In the genomic region with DNA sequence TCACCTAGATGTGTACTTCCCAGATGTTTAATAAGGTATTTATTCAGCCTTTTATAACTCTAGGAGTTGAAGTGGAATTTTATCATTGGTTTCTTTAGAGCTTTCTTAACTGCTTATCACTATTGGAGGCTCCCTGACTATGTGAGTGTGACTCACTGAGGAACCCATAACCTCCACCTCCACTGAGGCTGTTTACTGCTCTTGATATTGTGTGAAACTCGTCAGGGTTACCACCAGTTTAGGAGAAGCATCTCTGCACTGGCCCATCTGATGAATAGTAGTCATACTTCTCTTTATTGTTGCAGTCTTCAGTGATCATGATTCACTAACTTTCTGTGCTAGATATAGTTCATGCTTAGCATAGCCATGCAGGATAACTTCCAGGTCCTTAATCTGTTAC, we compare ENCODE assay signal across 22 cellular contexts.
DNase-seq lines count a peak whose midpoint lies in the region; ATAC-seq, FAIRE-seq and TF ChIP-seq lines count a peak whose summit lies in the region.
"Had no signal": no experiment of that assay in that cellular context is flagged by ENCODE, and none has a peak within 500 bp of the region (broad histone marks: within the 10 kb centered on the region; RNA-seq: fewer than 3 reads in every experiment).

No MANE protein-coding gene starts in this region.

- H3K27me3 Mint-ChIP-seq in activated CD8-positive, alpha-beta T cell treated with anti-CD3 and anti-CD28 coated beads for 36 hours = no peaks in the 10 kb centered on the region
- no peaks in the 10 kb centered on the region for H3K27me3 Mint-ChIP-seq in activated CD8-positive, alpha-beta T cell treated with anti-CD3 and anti-CD28 coated beads, Interleukin-2, amount 10 ng/mL, durations not matched to agents 7 days and 5 days (ENCODE audit: low read depth)
- H3K27me3 Mint-ChIP-seq in HFFc6 (ENCODE audit: insufficient read depth) = no peaks in the 10 kb centered on the region
- H3K27me3 Mint-ChIP-seq: activated naive CD4-positive, alpha-beta T cell treated with anti-CD3 and anti-CD28 coated beads, Interleukin-2, amount 10 ng/mL, durations not matched to agents 7 days and 5 days; brain had no signal

- H3K36me3 ChIP-seq in GM12878 (ENCODE audit: control insufficient read depth in 2 of 2, insufficient read depth in 2 of 2, low read length in 1 of 2) (peaks cover 0 to 11% of the 10 kb centered on the region in 2 experiments), osteoblast (ENCODE audit: insufficient read depth, low read length) (peaks cover 6% of the 10 kb centered on the region), small intestine (ENCODE audit: control insufficient read depth in 2 of 2, insufficient read depth in 2 of 2, low read length in 2 of 2) (peaks cover 4 to 9% of the 10 kb centered on the region in 2 donors)

- 48% methylated on average over 1 of the region's 1 CpG for WGBS in GM12878 (ENCODE audit: insufficient coverage, insufficient replicate concordance, low lambda C conversion rate, missing lambda C conversion rate)
- WGBS in small intestine, 3 donors = 60 to 77% (median 68%) methylated on average over 1 of the region's 1 CpG

- POLR2A ChIA-PET in activated CD8-positive, alpha-beta T cell treated with anti-CD3 and anti-CD28 coated beads for 36 hours (lab: Charles Lee) = no interaction called here
- POLR2A ChIA-PET in activated CD8-positive, alpha-beta T cell treated with anti-CD3 and anti-CD28 coated beads, Interleukin-2, amount 10 ng/mL, durations not matched to agents 7 days and 5 days (lab: Charles Lee) = interaction anchor here (0.8 kb wide), 1 partner anchor 26 kb away, joined by 3 read pairs; no protein-coding TSS in a partner anchor
- POLR2A ChIA-PET in GM12878 (lab: Charles Lee) = no interaction called here

- CTCF ChIA-PET in activated CD8-positive, alpha-beta T cell treated with anti-CD3 and anti-CD28 coated beads for 36 hours (lab: Charles Lee) = interaction anchor here (1.4 kb wide), 1 partner anchor 658 kb away, joined by 7 read pairs; no protein-coding TSS in a partner anchor
- CTCF ChIA-PET in activated CD8-positive, alpha-beta T cell treated with anti-CD3 and anti-CD28 coated beads, Interleukin-2, amount 10 ng/mL, durations not matched to agents 7 days and 5 days (lab: Charles Lee) = no interaction called here
- CTCF ChIA-PET in GM12878 (lab: Yijun Ruan, JAX) = interaction anchor here (1.9 kb wide), 1 partner anchor 47 kb away, joined by 7 read pairs; no protein-coding TSS in a partner anchor

- H3K4me2 ChIP-seq in GM12878 (ENCODE audit: control insufficient read depth, insufficient read depth) = no peak overlapping the region
- H3K4me2 ChIP-seq in osteoblast (ENCODE audit: insufficient read depth, low read length) = no peak overlapping the region
- H3K4me2 ChIP-seq: A549, BLaER1 had no signal

- H3K9me3 Mint-ChIP-seq in activated CD8-positive, alpha-beta T cell treated with anti-CD3 and anti-CD28 coated beads for 36 hours = no peaks in the 10 kb centered on the region
- no peaks in the 10 kb centered on the region for H3K9me3 Mint-ChIP-seq in activated CD8-positive, alpha-beta T cell treated with anti-CD3 and anti-CD28 coated beads, Interleukin-2, amount 10 ng/mL, durations not matched to agents 7 days and 5 days (ENCODE audit: insufficient read depth)
- no peaks in the 10 kb centered on the region for H3K9me3 Mint-ChIP-seq in HFFc6
- H3K9me3 Mint-ChIP-seq: activated naive CD4-positive, alpha-beta T cell treated with anti-CD3 and anti-CD28 coated beads, Interleukin-2, amount 10 ng/mL, durations not matched to agents 7 days and 5 days; brain; immature natural killer cell had no signal

- peak; percentile 24 for DNase-seq in activated CD8-positive, alpha-beta T cell treated with anti-CD3 and anti-CD28 coated beads for 36 hours
- DNase-seq in activated CD8-positive, alpha-beta T cell treated with anti-CD3 and anti-CD28 coated beads, Interleukin-2, amount 10 ng/mL, durations not matched to agents 7 days and 5 days = no peak
- DNase-seq in HFFc6 (peak; percentile 19), GM12878 (ENCODE audit: low read depth, low spot score) (no peak), osteoblast (ENCODE audit: insufficient read length, low spot score, missing footprints) (peak; percentile 50), UCSD-AML1 (lab: John Stamatoyannopoulos, UW; ENCODE audit: unreplicated experiment) (no peak), left lobe of liver (ENCODE audit: low spot score) (no peak), small intestine (no peak)
- DNase-seq: activated CD8-positive, alpha-beta memory T cell treated with anti-CD3 and anti-CD28 coated beads, Interleukin-2, amount 50 U/mL, for 48 hours; activated naive CD4-positive, alpha-beta T cell treated with anti-CD3 and anti-CD28 coated beads, Interleukin-2, amount 10 ng/mL, durations not matched to agents 7 days and 5 days; heart right ventricle; immature natural killer cell; NCI-H1105; NCI-H524; stimulated activated CD4-positive, alpha-beta T cell treated with anti-CD3 and anti-CD28 coated beads, Interleukin-4, amount 100 ng/mL, for 4 hours; T-helper 9 cell had no signal

- H3K9ac ChIP-seq in GM12878 (ENCODE audit: control insufficient read depth, insufficient read depth, low read length) = no peak overlapping the region
- H3K9ac ChIP-seq: BLaER1 had no signal

- TF ChIP-seq RAD21 in GM12878 (IDR thresholded peaks at IDR 0.05; ENCODE audit: insufficient read depth, low read depth, low read length) = no peak

- SMC1A ChIA-PET in GM12878 (lab: Charles Lee; ENCODE audit: uncharacterized antibody, unreplicated experiment) = interaction anchor here (0.7 kb wide), 1 partner anchor 519 kb away, joined by 3 read pairs; no protein-coding TSS in a partner anchor

- H3K4me3 Mint-ChIP-seq in activated CD8-positive, alpha-beta T cell treated with anti-CD3 and anti-CD28 coated beads for 36 hours = no peak overlapping the region
- no peak overlapping the region for H3K4me3 Mint-ChIP-seq in activated CD8-positive, alpha-beta T cell treated with anti-CD3 and anti-CD28 coated beads, Interleukin-2, amount 10 ng/mL, durations not matched to agents 7 days and 5 days
- H3K4me3 Mint-ChIP-seq in HFFc6 = no peak overlapping the region
- H3K4me3 Mint-ChIP-seq: activated naive CD4-positive, alpha-beta T cell treated with anti-CD3 and anti-CD28 coated beads, Interleukin-2, amount 10 ng/mL, durations not matched to agents 7 days and 5 days; brain; immature natural killer cell had no signal

- TF ChIP-seq EP300 in GM12878 (IDR thresholded peaks at IDR 0.05; ENCODE audit: borderline replicate concordance in 1 of 2, control insufficient read depth in 1 of 2, low read depth in 2 of 2, low read length in 2 of 2) = no peak

- H2AFZ ChIP-seq in GM12878 (ENCODE audit: control insufficient read depth, low read depth, low read length) (no peak overlapping the region), osteoblast (ENCODE audit: low read length) (no peak overlapping the region)

- RAD21 ChIA-PET in GM12878 (lab: Charles Lee; ENCODE audit: unreplicated experiment) = interaction anchor here (0.9 kb wide), 1 partner anchor 48 kb away, joined by 3 read pairs; no protein-coding TSS in a partner anchor

- peak overlapping the region; percentile 30 for H3K27ac Mint-ChIP-seq in activated CD8-positive, alpha-beta T cell treated with anti-CD3 and anti-CD28 coated beads for 36 hours
- no peak overlapping the region for H3K27ac Mint-ChIP-seq in activated CD8-positive, alpha-beta T cell treated with anti-CD3 and anti-CD28 coated beads, Interleukin-2, amount 10 ng/mL, durations not matched to agents 7 days and 5 days
- no peak overlapping the region for H3K27ac Mint-ChIP-seq in HFFc6
- H3K27ac Mint-ChIP-seq: brain, immature natural killer cell had no signal

- TF ChIP-seq POLR2A in GM12878 (IDR thresholded peaks at IDR 0.05; ENCODE audit: low read depth, low read length) = no peak

- H3K4me1 Mint-ChIP-seq in activated CD8-positive, alpha-beta T cell treated with anti-CD3 and anti-CD28 coated beads for 36 hours (ENCODE audit: low read depth) = peaks cover 53% of the 10 kb centered on the region
- H3K4me1 Mint-ChIP-seq in activated CD8-positive, alpha-beta T cell treated with anti-CD3 and anti-CD28 coated beads, Interleukin-2, amount 10 ng/mL, durations not matched to agents 7 days and 5 days (ENCODE audit: low read depth) = peaks cover 54% of the 10 kb centered on the region
- peaks cover 37% of the 10 kb centered on the region for H3K4me1 Mint-ChIP-seq in HFFc6 (ENCODE audit: low read depth)

- BruUV-seq in GM12878 (replicated peaks; lab: Mats Ljungman, UMichigan) = no TSS peak

- H3K4me1 ChIP-seq in GM12878 (ENCODE audit: control insufficient read depth, insufficient read depth, low read length) = peaks cover 7% of the 10 kb centered on the region; the same call in 1 of the 2 replicates
- peaks cover 15% of the 10 kb centered on the region for H3K4me1 ChIP-seq in osteoblast (ENCODE audit: insufficient read depth, low read length)
- H3K4me1 ChIP-seq in small intestine (ENCODE audit: control insufficient read depth in 2 of 2, insufficient read depth in 1 of 2, low read depth in 1 of 2, low read length in 1 of 2) = no peaks in the 10 kb centered on the region
- H3K4me1 ChIP-seq: A549 had no signal

- no peak overlapping the region for H3K4me3 ChIP-seq in GM12878
- no peak overlapping the region for H3K4me3 ChIP-seq in osteoblast (ENCODE audit: insufficient read depth, low read length)
- H3K4me3 ChIP-seq in small intestine (ENCODE audit: low read depth in 1 of 2, low read length in 2 of 2) = no peak overlapping the region
- H3K4me3 ChIP-seq: A549, BLaER1, coronary artery, heart right ventricle had no signal

- H3K27me3 ChIP-seq in GM12878 (replicated peaks in 1 of 2; ENCODE audit: control insufficient read depth in 2 of 2, insufficient read depth in 2 of 2, low read length in 1 of 2) (no peaks in the 10 kb centered on the region), osteoblast (ENCODE audit: insufficient read depth, low read length) (no peaks in the 10 kb centered on the region), small intestine (ENCODE audit: control insufficient read depth in 2 of 2, insufficient read depth in 2 of 2, low read length in 2 of 2) (no peaks in the 10 kb centered on the region)
- H3K27me3 ChIP-seq: BLaER1, heart right ventricle had no signal

- peaks cover 43% of the 10 kb centered on the region for H3K36me3 Mint-ChIP-seq in activated CD8-positive, alpha-beta T cell treated with anti-CD3 and anti-CD28 coated beads for 36 hours (ENCODE audit: low read depth)
- H3K36me3 Mint-ChIP-seq in activated CD8-positive, alpha-beta T cell treated with anti-CD3 and anti-CD28 coated beads, Interleukin-2, amount 10 ng/mL, durations not matched to agents 7 days and 5 days (ENCODE audit: low read depth) = peaks cover 51% of the 10 kb centered on the region
- H3K36me3 Mint-ChIP-seq in HFFc6 (ENCODE audit: low read depth) = peaks cover 6% of the 10 kb centered on the region

- no peak for TF ChIP-seq CTCF in activated CD8-positive, alpha-beta T cell treated with anti-CD3 and anti-CD28 coated beads for 36 hours (IDR thresholded peaks at IDR 0.05)
- TF ChIP-seq CTCF in HFFc6 (IDR thresholded peaks at IDR 0.05) = no peak
- TF ChIP-seq CTCF in GM12878 (IDR thresholded peaks at IDR 0.05 in 2 of 3, conservative IDR thresholded peaks at IDR 0.05 in 1 of 3; ENCODE audit: control insufficient read depth in 2 of 3, extremely low read depth in 1 of 3, insufficient read depth in 1 of 3, low read depth in 3 of 3, low read length in 3 of 3) = no peak
- no peak for TF ChIP-seq CTCF in osteoblast (IDR thresholded peaks at IDR 0.05; ENCODE audit: extremely low read depth, low read depth, low read length)

- no peaks in the 10 kb centered on the region for H4K20me1 ChIP-seq in GM12878 (ENCODE audit: control insufficient read depth, insufficient read depth)
- H4K20me1 ChIP-seq in osteoblast (ENCODE audit: insufficient read depth, low read length) = no peaks in the 10 kb centered on the region
- H4K20me1 ChIP-seq: BLaER1 had no signal

- H3K9me3 ChIP-seq in GM12878 (replicated peaks; ENCODE audit: control insufficient read depth, insufficient read depth, low read length) = no peaks in the 10 kb centered on the region
- H3K9me3 ChIP-seq in osteoblast (ENCODE audit: low read depth, low read length) = no peaks in the 10 kb centered on the region
- no peaks in the 10 kb centered on the region for H3K9me3 ChIP-seq in small intestine (ENCODE audit: control insufficient read depth, low read depth)
- H3K9me3 ChIP-seq: A549, BLaER1, heart right ventricle had no signal

- peak; percentile 75 for ATAC-seq in activated CD8-positive, alpha-beta T cell treated with anti-CD3 and anti-CD28 coated beads for 36 hours
- no peak for ATAC-seq in activated CD8-positive, alpha-beta T cell treated with anti-CD3 and anti-CD28 coated beads, Interleukin-2, amount 10 ng/mL, durations not matched to agents 7 days and 5 days
- ATAC-seq in GM12878 (no peak), left lobe of liver (no peak)
- ATAC-seq: A549, heart right ventricle, SK-N-SH treated with all-trans-retinoic acid at 6 μM for 48 hours had no signal

- in situ Hi-C loops in GM12878 (cut with MboI) = no loop called here

- H3K27ac ChIP-seq in GM12878 (ENCODE audit: control insufficient read depth, insufficient read depth) (no peak overlapping the region), osteoblast (ENCODE audit: low read depth, low read length) (no peak overlapping the region), small intestine (ENCODE audit: low read depth in 1 of 2, low read length in 1 of 2) (no peak overlapping the region)
- H3K27ac ChIP-seq: A549, BLaER1, coronary artery, heart right ventricle had no signal

- intact Hi-C loops in activated CD8-positive, alpha-beta T cell treated with anti-CD3 and anti-CD28 coated beads for 36 hours (cut with micrococcal nuclease) = no loop called here
- intact Hi-C loops in GM12878 (cut with micrococcal nuclease; ENCODE audit: unreplicated experiment) = no loop called here

- no peaks in the 10 kb centered on the region for H3K79me2 ChIP-seq in GM12878 (ENCODE audit: control insufficient read depth, insufficient read depth, low read length)
- H3K79me2 ChIP-seq in osteoblast (ENCODE audit: insufficient read depth, low read length) = no peaks in the 10 kb centered on the region

- peak; percentile 56 for FAIRE-seq in GM12878 (lab: Jason Lieb, UNC)
- FAIRE-seq in small intestine (lab: Jason Lieb, UNC) = no peak
- FAIRE-seq: A549, endometrium had no signal

Comparison
In these comparisons a context has a peak if more than half of its experiments do, and no peak if none do; other contexts are left out.
1. DNase-seq: peak in activated CD8-positive, alpha-beta T cell treated with anti-CD3 and anti-CD28 coated beads for 36 hours (single experiment), HFFc6 (single experiment) and osteoblast (single experiment); none in activated CD8-positive, alpha-beta T cell treated with anti-CD3 and anti-CD28 coated beads, Interleukin-2, amount 10 ng/mL, durations not matched to agents 7 days and 5 days (single experiment), GM12878 (single experiment), UCSD-AML1 (single experiment), left lobe of liver (single experiment) and small intestine (single experiment).